17 cellular contexts compared by ENCODE assay signal in genomic region chr2:80525152-80525551, GRCh38.
A peak's percentile ranks its signal among the peaks of the same experiment; 100 is the strongest.
DNase-seq lines count a peak whose midpoint lies in the region; ATAC-seq and TF ChIP-seq lines count a peak whose summit lies in the region.
"Had no signal": no experiment of that assay in that cellular context is flagged by ENCODE, and none has a peak within 500 bp of the region (broad histone marks: within the 10 kb centered on the region; RNA-seq: fewer than 3 reads in every experiment).

No MANE protein-coding gene starts in this region.

- no peak for TF ChIP-seq CTCF in OCI-LY3 (IDR thresholded peaks at IDR 0.05; ENCODE audit: low read depth, low read length)
- no peak for TF ChIP-seq CTCF in osteocyte (IDR thresholded peaks at IDR 0.05)
- no peak for TF ChIP-seq CTCF in CD14-positive monocyte (IDR thresholded peaks at IDR 0.05)

- ATAC-seq in GM18867 (IDR thresholded peaks at IDR 0.05; ENCODE audit: unreplicated experiment) (peak; percentile 67), GM21423 (IDR thresholded peaks at IDR 0.05; ENCODE audit: unreplicated experiment) (peak; percentile 55), HG02981 (IDR thresholded peaks at IDR 0.05; ENCODE audit: unreplicated experiment) (peak; percentile 75), HG03457 (IDR thresholded peaks at IDR 0.05; ENCODE audit: unreplicated experiment) (no peak)

- H3K9me3 ChIP-seq in OCI-LY3 (ENCODE audit: insufficient read depth, low read length), result no peaks in the 10 kb centered on the region
- H3K9me3 ChIP-seq: vagina had no signal

- no peak for DNase-seq in osteocyte (ENCODE audit: extremely low spot score, unreplicated experiment)
- no peak for DNase-seq in CD14-positive monocyte (ENCODE audit: low spot score)
- no peak for DNase-seq in SIG-M5 treated with dmso at 0.1 percent for 504 hours (lab: John Stamatoyannopoulos, UW; ENCODE audit: unreplicated experiment)
- DNase-seq: activated CD4-positive, alpha-beta T cell treated with anti-CD3 and anti-CD28 coated beads, Interleukin-2, amount 10 ng/mL, durations not matched to agents 24 days and 14 days; activated T-cell treated with anti-CD3 and anti-CD28 coated beads, Interleukin-2, amount 50 U/mL, for 48 hours; DMS53; foreskin melanocyte; GM23248; mesenchymal stem cell; NCI-H1694; stimulated activated naive CD4-positive, alpha-beta T cell had no signal

- H3K27ac ChIP-seq in OCI-LY3 (ENCODE audit: low read length), result peak overlapping the region; percentile 95
- H3K27ac ChIP-seq: GM23248, vagina had no signal

- H3K4me3 Mint-ChIP-seq in osteocyte (ENCODE audit: unreplicated experiment) (no peak overlapping the region), CD14-positive monocyte (no peak overlapping the region)
- H3K4me3 Mint-ChIP-seq: activated CD4-positive, alpha-beta T cell treated with anti-CD3 and anti-CD28 coated beads, Interleukin-2, amount 10 ng/mL, durations not matched to agents 24 days and 14 days had no signal

- H3K27me3 ChIP-seq in OCI-LY3 (ENCODE audit: low read depth, low read length), result no peaks in the 10 kb centered on the region
- H3K27me3 ChIP-seq: vagina had no signal

- H2AFZ ChIP-seq in OCI-LY3 (ENCODE audit: low read depth, low read length), result peak overlapping the region; percentile 19; the same call in 1 of the 2 replicates
- H2AFZ ChIP-seq: GM23248 had no signal

- H4K20me1 ChIP-seq in OCI-LY3 (ENCODE audit: insufficient read depth, low read length), result no peaks in the 10 kb centered on the region

- peaks cover 56% of the 10 kb centered on the region for H3K4me1 ChIP-seq in OCI-LY3 (ENCODE audit: low read length)
- H3K4me1 ChIP-seq: vagina had no signal

- H3K9me3 Mint-ChIP-seq in osteocyte (ENCODE audit: unreplicated experiment), result peaks cover 2% of the 10 kb centered on the region
- peaks cover 0 to 6% (median 2%) of the 10 kb centered on the region in 7 donors for H3K9me3 Mint-ChIP-seq in CD14-positive monocyte
- H3K9me3 Mint-ChIP-seq: activated CD4-positive, alpha-beta T cell treated with anti-CD3 and anti-CD28 coated beads, Interleukin-2, amount 10 ng/mL, durations not matched to agents 24 days and 14 days had no signal

- peak overlapping the region; percentile 53 for H3K4me3 ChIP-seq in OCI-LY3 (ENCODE audit: low read length)
- H3K4me3 ChIP-seq: GM23248, vagina had no signal

- no peaks in the 10 kb centered on the region for H3K36me3 Mint-ChIP-seq in osteocyte (ENCODE audit: unreplicated experiment)
- H3K36me3 Mint-ChIP-seq in CD14-positive monocyte, result no peaks in the 10 kb centered on the region

- intact Hi-C loops in CD14-positive monocyte (cut with micrococcal nuclease), result no loop called here

- peak overlapping the region; percentile 71 for H3K9ac ChIP-seq in OCI-LY3 (ENCODE audit: low read length)
- H3K9ac ChIP-seq: GM23248 had no signal

- H3K4me1 Mint-ChIP-seq in osteocyte (ENCODE audit: unreplicated experiment) (no peaks in the 10 kb centered on the region), CD14-positive monocyte (no peaks in the 10 kb centered on the region)
- H3K4me1 Mint-ChIP-seq: activated CD4-positive, alpha-beta T cell treated with anti-CD3 and anti-CD28 coated beads, Interleukin-2, amount 10 ng/mL, durations not matched to agents 24 days and 14 days had no signal

- H3K4me2 ChIP-seq in OCI-LY3 (ENCODE audit: low read length), result peak overlapping the region; percentile 63

- H3K27me3 Mint-ChIP-seq in osteocyte (ENCODE audit: unreplicated experiment) (no peaks in the 10 kb centered on the region), CD14-positive monocyte (ENCODE audit: low read depth in 3 of 3) (no peaks in the 10 kb centered on the region)
- H3K27me3 Mint-ChIP-seq: activated CD4-positive, alpha-beta T cell treated with anti-CD3 and anti-CD28 coated beads, Interleukin-2, amount 10 ng/mL, durations not matched to agents 24 days and 14 days had no signal

- no peaks in the 10 kb centered on the region for H3K36me3 ChIP-seq in OCI-LY3 (replicated peaks; ENCODE audit: low read depth, low read length)
- H3K36me3 ChIP-seq: vagina had no signal

- H3K79me2 ChIP-seq in OCI-LY3 (ENCODE audit: low read length), result no peaks in the 10 kb centered on the region

- H3K27ac Mint-ChIP-seq in osteocyte (ENCODE audit: unreplicated experiment) (no peak overlapping the region), CD14-positive monocyte (no peak overlapping the region)
- H3K27ac Mint-ChIP-seq: activated CD4-positive, alpha-beta T cell treated with anti-CD3 and anti-CD28 coated beads, Interleukin-2, amount 10 ng/mL, durations not matched to agents 24 days and 14 days had no signal
